ENCODE assay signal across 9 cellular contexts in genomic region chr16:568401-569258, GRCh38. TPM values are rescaled to one million over a fixed set of nuclear protein-coding genes. Genes with fewer than 3 reads are reported as not detected.
DNase-seq lines count a peak whose midpoint lies in the region; ATAC-seq, FAIRE-seq and TF ChIP-seq lines count a peak whose summit lies in the region.
"Had no signal": no experiment of that assay in that cellular context is flagged by ENCODE, and none has a peak within 500 bp of the region (broad histone marks: within the 10 kb centered on the region; RNA-seq: fewer than 3 reads in every experiment).

No MANE protein-coding gene starts in this region.

- no peaks in the 10 kb centered on the region for H3K27me3 ChIP-seq in CD4-positive, alpha-beta T cell (ENCODE audit: control insufficient read depth, insufficient read depth, low read length)
- H3K27me3 ChIP-seq in MM.1S (replicated peaks; ENCODE audit: insufficient read depth, low read length) (no peaks in the 10 kb centered on the region; the same call in 1 of the 2 replicates), dorsolateral prefrontal cortex (peaks cover 0 to 9% (median 0%) of the 10 kb centered on the region in 45 donors), neuron (ENCODE audit: insufficient read depth, low read length) (no peaks in the 10 kb centered on the region)

- no peak for ATAC-seq in CD4-positive, alpha-beta T cell (ENCODE audit: poor library complexity)
- no peak for ATAC-seq in HG02884 (IDR thresholded peaks at IDR 0.05; ENCODE audit: unreplicated experiment)

- no peaks in the 10 kb centered on the region for H4K20me1 ChIP-seq in MM.1S (ENCODE audit: insufficient read depth, low read length)

- H2AFZ ChIP-seq in MM.1S (ENCODE audit: low read length) (no peak overlapping the region), neuron (ENCODE audit: low read depth, low read length) (peak overlapping the region; percentile 88)

- H3K9me3 ChIP-seq in CD4-positive, alpha-beta T cell (ENCODE audit: control insufficient read depth, low read length) = no peaks in the 10 kb centered on the region
- H3K9me3 ChIP-seq in MM.1S (replicated peaks; ENCODE audit: insufficient read depth, low read length) (no peaks in the 10 kb centered on the region), neuron (ENCODE audit: low read length) (no peaks in the 10 kb centered on the region)

- H3K36me3 ChIP-seq in MM.1S (replicated peaks; ENCODE audit: insufficient read depth, low read length) (no peaks in the 10 kb centered on the region), neuron (ENCODE audit: insufficient read depth, low read length) (no peaks in the 10 kb centered on the region)

- peak overlapping the region; percentile 76 for H3K4me3 ChIP-seq in MM.1S (ENCODE audit: low read length)
- H3K4me3 ChIP-seq in dorsolateral prefrontal cortex = peak overlapping the region in 51 of 59 donors; percentile 41 to 95 (median 82)
- H3K4me3 ChIP-seq in neuron (ENCODE audit: low read length) = peak overlapping the region; percentile 72

- H3K27ac ChIP-seq in CD4-positive, alpha-beta T cell (ENCODE audit: low read depth, low read length) = peak overlapping the region; percentile 64
- H3K27ac ChIP-seq in MM.1S (ENCODE audit: low read length) = no peak overlapping the region
- H3K27ac ChIP-seq in dorsolateral prefrontal cortex = peak overlapping the region in 44 of 59 donors; percentile 22 to 92 (median 80)

- no peaks in the 10 kb centered on the region for H3K27me3 Mint-ChIP-seq in CD4-positive, alpha-beta T cell

- peaks cover 31% of the 10 kb centered on the region for H3K79me2 ChIP-seq in MM.1S (ENCODE audit: low read length)

- peaks cover 4% of the 10 kb centered on the region for H3K36me3 Mint-ChIP-seq in CD4-positive, alpha-beta T cell (ENCODE audit: low read depth)

- H3K4me1 ChIP-seq in MM.1S (ENCODE audit: low read length) (peaks cover 19% of the 10 kb centered on the region), neuron (ENCODE audit: insufficient read depth, low read length) (peaks cover 41% of the 10 kb centered on the region)

- H3K9me3 Mint-ChIP-seq in CD4-positive, alpha-beta T cell = no peaks in the 10 kb centered on the region

- peak overlapping the region; percentile 88 for H3K4me3 Mint-ChIP-seq in CD4-positive, alpha-beta T cell

- peak overlapping the region; percentile 80; the same call in 1 of the 2 replicates for H3K9ac ChIP-seq in MM.1S (ENCODE audit: low read length)

- H3K27ac Mint-ChIP-seq in CD4-positive, alpha-beta T cell = peak overlapping the region; percentile 85

- CTCF ChIA-PET in CD4-positive, alpha-beta T cell (lab: Charles Lee) = no interaction called here

- H3F3A ChIP-seq in MM.1S (ENCODE audit: insufficient read depth, low read length) = peaks cover 6% of the 10 kb centered on the region

- no peak for DNase-seq in CD4-positive, alpha-beta T cell
- no peak for DNase-seq in MM.1S
- no peak for DNase-seq in dorsolateral prefrontal cortex
- DNase-seq in NCI-H1092 treated with DMSO at 0.1 percent for 48 hours (lab: John Stamatoyannopoulos, UW) = no peak
- DNase-seq in D721Med (ENCODE audit: insufficient read length, low spot score) = no peak
- DNase-seq in hippocampal formation (lab: John Stamatoyannopoulos, UW) = no peak

- no peak for TF ChIP-seq CTCF in CD4-positive, alpha-beta T cell (IDR thresholded peaks at IDR 0.05)
- TF ChIP-seq CTCF in MM.1S (IDR thresholded peaks at IDR 0.05; ENCODE audit: low read length) (no peak), dorsolateral prefrontal cortex (IDR thresholded peaks at IDR 0.05 in 54 of 56, conservative IDR thresholded peaks at IDR 0.05 in 2 of 56; ENCODE audit: low read depth in 1 of 56, partially characterized antibody in 56 of 56) (no peak), D721Med (IDR thresholded peaks at IDR 0.05; ENCODE audit: insufficient read depth, missing control alignments) (no peak)

- peak overlapping the region; percentile 95 for H3K4me2 ChIP-seq in MM.1S (ENCODE audit: low read depth, low read length)

- H3K9me2 ChIP-seq in MM.1S (replicated peaks; ENCODE audit: insufficient read depth, low read length) = no peaks in the 10 kb centered on the region

- H3K4me1 Mint-ChIP-seq in CD4-positive, alpha-beta T cell (ENCODE audit: low read depth) = peaks cover 33% of the 10 kb centered on the region

- POLR2A ChIA-PET in CD4-positive, alpha-beta T cell (lab: Charles Lee) = interaction anchor here (1.0 to 1.4 kb wide), 4 partner anchors 20 to 99 kb away, joined by 3 read pairs; partner anchors contain the start of genes RAB40C and RHOT2

- FAIRE-seq in D721Med (lab: Jason Lieb, UNC) = no peak

- intact Hi-C loops in CD4-positive, alpha-beta T cell (cut with DNase I, micrococcal nuclease) = loop anchor here in 1 of 2 experiments (1.0 kb wide), 3 partner anchors 22 to 68 kb away; partner anchors contain the start of genes CAPN15, METTL26 and RAB40C
- intact Hi-C loops in dorsolateral prefrontal cortex (cut with DNase I) = no loop called here

RNA-seq across cellular contexts. Expression of gene PIGQ, which starts 1.1 kb away (rescaled TPM):
- total RNA-seq in CD4-positive, alpha-beta T cell = 10 to 100 TPM; 22.8 to 27.0 TPM
- total RNA-seq in dorsolateral prefrontal cortex = 100 to 1,000 TPM in 8 of 120 experiments, 10 to 100 TPM in 112; 51.5 to 125 (median 72.9) TPM

RNA-seq across cellular contexts. Expression of gene NHLRC4, which starts 1.8 kb away (rescaled TPM):
- total RNA-seq in CD4-positive, alpha-beta T cell = under 1 TPM; 0.45 to 0.55 TPM
- total RNA-seq in dorsolateral prefrontal cortex = 1 to 10 TPM in 19 of 120 experiments, under 1 TPM in 97, not detected in 4; 0.20 to 1.6 (median 0.60) TPM

RNA-seq across cellular contexts. Expression of gene PRR35, which starts 8.4 kb away (rescaled TPM):
- not detected for total RNA-seq in CD4-positive, alpha-beta T cell
- under 1 TPM in 29 of 120 experiments, not detected in 91; 0.17 to 0.90 (median 0.28) TPM for total RNA-seq in dorsolateral prefrontal cortex
- total RNA-seq: M059J had no signal

RNA-seq across cellular contexts. Expression of gene RAB40C, which starts 21.2 kb away (rescaled TPM):
- 1 to 10 TPM; 8.9 to 9.5 TPM for total RNA-seq in CD4-positive, alpha-beta T cell
- total RNA-seq in dorsolateral prefrontal cortex = 100 to 1,000 TPM in 1 of 120 experiments, 10 to 100 TPM in 119; 34.4 to 107 (median 63.1) TPM

RNA-seq across cellular contexts. Expression of gene CAPN15, which starts 41.1 kb away (rescaled TPM):
- 10 to 100 TPM; 35.5 to 36.9 TPM for total RNA-seq in CD4-positive, alpha-beta T cell
- 10 to 100 TPM; 18.8 to 69.8 (median 34.2) TPM for total RNA-seq in dorsolateral prefrontal cortex
